In genomic region chrX:12076046-12076445, GRCh38 we compare ENCODE assay signal across 1 cellular context.
TF ChIP-seq lines count a peak whose summit lies in the region.

No MANE protein-coding gene starts in this region.

TF ChIP-seq in HepG2, 621 proteins besides CTCF, POLR2A, EP300 and RAD21 (continued from another document):
- TF ChIP-seq AKNA (CRISPR knock-in tag; IDR thresholded peaks at IDR 0.05; ENCODE audit: borderline replicate concordance) (no peak), DDIT3 (CRISPR knock-in tag; IDR thresholded peaks at IDR 0.05) (no peak), ARNT2 (CRISPR knock-in tag; IDR thresholded peaks at IDR 0.05; ENCODE audit: low read depth) (no peak), BCLAF1 (IDR thresholded peaks at IDR 0.05) (no peak)
